Comparison of ENCODE assay signal across 2 cellular contexts in the genomic region with DNA sequence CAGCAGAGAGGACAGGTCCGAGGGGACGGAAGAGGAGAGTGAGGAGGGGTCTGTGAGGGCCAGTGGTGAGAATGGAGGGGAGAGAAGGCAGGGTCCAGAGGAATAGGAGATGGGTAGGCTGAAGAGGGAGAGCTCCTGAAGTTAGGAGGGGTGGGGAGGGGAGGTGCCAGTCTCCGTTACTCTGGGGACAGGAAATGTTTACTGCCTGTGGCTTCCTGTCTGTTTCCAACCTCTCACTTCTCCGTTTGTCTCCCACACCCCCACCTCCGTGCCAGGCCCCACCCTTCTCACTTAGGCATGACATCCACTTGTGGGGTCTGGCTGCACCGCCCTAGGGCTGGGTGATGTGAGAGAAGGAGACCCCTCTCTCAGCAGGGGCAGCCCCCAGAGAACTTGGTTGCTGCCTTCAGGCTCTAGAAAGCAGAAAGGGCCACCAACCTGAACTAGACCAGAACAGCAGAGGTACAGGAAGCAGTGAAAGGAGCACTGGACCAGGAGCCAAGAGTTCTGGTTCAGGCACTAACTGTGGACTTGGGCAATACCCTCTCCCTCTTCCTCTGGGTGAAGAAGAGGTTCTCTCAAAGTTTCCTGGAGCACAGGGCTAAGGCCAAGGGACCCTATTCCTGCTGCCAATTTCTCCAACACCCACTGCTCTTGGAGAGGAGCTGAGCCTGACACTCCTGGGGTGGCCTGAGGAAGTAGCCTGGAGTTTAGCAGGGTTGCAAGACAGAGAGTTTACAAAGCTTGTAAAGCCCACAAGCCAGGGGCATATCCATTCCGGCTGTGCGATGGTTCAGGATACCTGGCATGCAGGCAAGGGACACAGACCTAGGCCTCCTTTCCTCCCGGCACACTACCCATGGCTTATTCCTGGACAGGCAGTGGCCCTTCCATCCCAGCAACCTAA.
TF ChIP-seq lines count a peak whose summit lies in the region.

No MANE protein-coding gene starts in this region.

TF ChIP-seq in liver, 16 proteins besides CTCF, POLR2A, EP300 and RAD21:
- TF ChIP-seq RXRA (IDR thresholded peaks at IDR 0.05), result no peak
- no peak for TF ChIP-seq NR2F2 (IDR thresholded peaks at IDR 0.05)
- no peak for TF ChIP-seq TAF1 (conservative IDR thresholded peaks at IDR 0.05)
- TF ChIP-seq, protein P1, sequence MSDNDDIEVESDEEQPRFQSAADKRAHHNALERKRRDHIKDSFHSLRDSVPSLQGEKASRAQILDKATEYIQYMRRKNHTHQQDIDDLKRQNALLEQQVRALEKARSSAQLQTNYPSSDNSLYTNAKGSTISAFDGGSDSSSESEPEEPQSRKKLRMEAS (IDR thresholded peaks at IDR 0.05), result no peak
- no peak for TF ChIP-seq HNF4A (conservative IDR thresholded peaks at IDR 0.05)
- TF ChIP-seq GABPA (IDR thresholded peaks at IDR 0.05 in 1 of 2, conservative IDR thresholded peaks at IDR 0.05 in 1 of 2), result no peak
- TF ChIP-seq, protein P2, sequence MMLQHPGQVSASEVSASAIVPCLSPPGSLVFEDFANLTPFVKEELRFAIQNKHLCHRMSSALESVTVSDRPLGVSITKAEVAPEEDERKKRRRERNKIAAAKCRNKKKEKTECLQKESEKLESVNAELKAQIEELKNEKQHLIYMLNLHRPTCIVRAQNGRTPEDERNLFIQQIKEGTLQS (IDR thresholded peaks at IDR 0.05), result no peak
- TF ChIP-seq YY1 (IDR thresholded peaks at IDR 0.05), result no peak
- TF ChIP-seq FOXA2 (IDR thresholded peaks at IDR 0.05), result no peak
- TF ChIP-seq FOXA1 (IDR thresholded peaks at IDR 0.05), result no peak
- TF ChIP-seq JUND (IDR thresholded peaks at IDR 0.05), result no peak
- TF ChIP-seq, protein P3, sequence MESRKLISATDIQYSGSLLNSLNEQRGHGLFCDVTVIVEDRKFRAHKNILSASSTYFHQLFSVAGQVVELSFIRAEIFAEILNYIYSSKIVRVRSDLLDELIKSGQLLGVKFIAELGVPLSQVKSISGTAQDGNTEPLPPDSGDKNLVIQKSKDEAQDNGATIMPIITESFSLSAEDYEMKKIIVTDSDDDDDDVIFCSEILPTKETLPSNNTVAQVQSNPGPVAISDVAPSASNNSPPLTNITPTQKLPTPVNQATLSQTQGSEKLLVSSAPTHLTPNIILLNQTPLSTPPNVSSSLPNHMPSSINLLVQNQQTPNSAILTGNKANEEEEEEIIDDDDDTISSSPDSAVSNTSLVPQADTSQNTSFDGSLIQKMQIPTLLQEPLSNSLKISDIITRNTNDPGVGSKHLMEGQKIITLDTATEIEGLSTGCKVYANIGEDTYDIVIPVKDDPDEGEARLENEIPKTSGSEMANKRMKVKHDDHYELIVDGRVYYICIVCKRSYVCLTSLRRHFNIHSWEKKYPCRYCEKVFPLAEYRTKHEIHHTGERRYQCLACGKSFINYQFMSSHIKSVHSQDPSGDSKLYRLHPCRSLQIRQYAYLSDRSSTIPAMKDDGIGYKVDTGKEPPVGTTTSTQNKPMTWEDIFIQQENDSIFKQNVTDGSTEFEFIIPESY (IDR thresholded peaks at IDR 0.05), result no peak
- no peak for TF ChIP-seq EGR1 (IDR thresholded peaks at IDR 0.05; ENCODE audit: low read depth in 2 of 2)
- TF ChIP-seq, protein P4, sequence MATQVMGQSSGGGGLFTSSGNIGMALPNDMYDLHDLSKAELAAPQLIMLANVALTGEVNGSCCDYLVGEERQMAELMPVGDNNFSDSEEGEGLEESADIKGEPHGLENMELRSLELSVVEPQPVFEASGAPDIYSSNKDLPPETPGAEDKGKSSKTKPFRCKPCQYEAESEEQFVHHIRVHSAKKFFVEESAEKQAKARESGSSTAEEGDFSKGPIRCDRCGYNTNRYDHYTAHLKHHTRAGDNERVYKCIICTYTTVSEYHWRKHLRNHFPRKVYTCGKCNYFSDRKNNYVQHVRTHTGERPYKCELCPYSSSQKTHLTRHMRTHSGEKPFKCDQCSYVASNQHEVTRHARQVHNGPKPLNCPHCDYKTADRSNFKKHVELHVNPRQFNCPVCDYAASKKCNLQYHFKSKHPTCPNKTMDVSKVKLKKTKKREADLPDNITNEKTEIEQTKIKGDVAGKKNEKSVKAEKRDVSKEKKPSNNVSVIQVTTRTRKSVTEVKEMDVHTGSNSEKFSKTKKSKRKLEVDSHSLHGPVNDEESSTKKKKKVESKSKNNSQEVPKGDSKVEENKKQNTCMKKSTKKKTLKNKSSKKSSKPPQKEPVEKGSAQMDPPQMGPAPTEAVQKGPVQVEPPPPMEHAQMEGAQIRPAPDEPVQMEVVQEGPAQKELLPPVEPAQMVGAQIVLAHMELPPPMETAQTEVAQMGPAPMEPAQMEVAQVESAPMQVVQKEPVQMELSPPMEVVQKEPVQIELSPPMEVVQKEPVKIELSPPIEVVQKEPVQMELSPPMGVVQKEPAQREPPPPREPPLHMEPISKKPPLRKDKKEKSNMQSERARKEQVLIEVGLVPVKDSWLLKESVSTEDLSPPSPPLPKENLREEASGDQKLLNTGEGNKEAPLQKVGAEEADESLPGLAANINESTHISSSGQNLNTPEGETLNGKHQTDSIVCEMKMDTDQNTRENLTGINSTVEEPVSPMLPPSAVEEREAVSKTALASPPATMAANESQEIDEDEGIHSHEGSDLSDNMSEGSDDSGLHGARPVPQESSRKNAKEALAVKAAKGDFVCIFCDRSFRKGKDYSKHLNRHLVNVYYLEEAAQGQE (IDR thresholded peaks at IDR 0.05), result no peak
- TF ChIP-seq HNF4G (IDR thresholded peaks at IDR 0.05), result no peak
- no peak for TF ChIP-seq SP1 (IDR thresholded peaks at IDR 0.05)

TF ChIP-seq in HepG2, 621 proteins besides CTCF, POLR2A, EP300 and RAD21:
- TF ChIP-seq NKX3-1 (CRISPR knock-in tag; IDR thresholded peaks at IDR 0.05) (no peak), SMAD1 (CRISPR knock-in tag; IDR thresholded peaks at IDR 0.05; ENCODE audit: borderline replicate concordance, low read depth) (no peak), GPN1 (CRISPR knock-in tag; IDR thresholded peaks at IDR 0.05; ENCODE audit: borderline replicate concordance) (no peak), TARDBP (CRISPR knock-in tag; IDR thresholded peaks at IDR 0.05) (no peak), KDM5A (IDR thresholded peaks at IDR 0.05; ENCODE audit: borderline replicate concordance, low read length) (no peak), GTF3A (CRISPR knock-in tag; conservative IDR thresholded peaks at IDR 0.05) (no peak), ZNF550 (CRISPR knock-in tag; IDR thresholded peaks at IDR 0.05; ENCODE audit: borderline replicate concordance) (no peak), TRIM24 (CRISPR knock-in tag; IDR thresholded peaks at IDR 0.05) (no peak)
- TF ChIP-seq, protein P5, sequence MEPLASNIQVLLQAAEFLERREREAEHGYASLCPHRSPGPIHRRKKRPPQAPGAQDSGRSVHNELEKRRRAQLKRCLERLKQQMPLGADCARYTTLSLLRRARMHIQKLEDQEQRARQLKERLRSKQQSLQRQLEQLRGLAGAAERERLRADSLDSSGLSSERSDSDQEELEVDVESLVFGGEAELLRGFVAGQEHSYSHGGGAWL (CRISPR knock-in tag; IDR thresholded peaks at IDR 0.05), result no peak
- TF ChIP-seq, protein P6, sequence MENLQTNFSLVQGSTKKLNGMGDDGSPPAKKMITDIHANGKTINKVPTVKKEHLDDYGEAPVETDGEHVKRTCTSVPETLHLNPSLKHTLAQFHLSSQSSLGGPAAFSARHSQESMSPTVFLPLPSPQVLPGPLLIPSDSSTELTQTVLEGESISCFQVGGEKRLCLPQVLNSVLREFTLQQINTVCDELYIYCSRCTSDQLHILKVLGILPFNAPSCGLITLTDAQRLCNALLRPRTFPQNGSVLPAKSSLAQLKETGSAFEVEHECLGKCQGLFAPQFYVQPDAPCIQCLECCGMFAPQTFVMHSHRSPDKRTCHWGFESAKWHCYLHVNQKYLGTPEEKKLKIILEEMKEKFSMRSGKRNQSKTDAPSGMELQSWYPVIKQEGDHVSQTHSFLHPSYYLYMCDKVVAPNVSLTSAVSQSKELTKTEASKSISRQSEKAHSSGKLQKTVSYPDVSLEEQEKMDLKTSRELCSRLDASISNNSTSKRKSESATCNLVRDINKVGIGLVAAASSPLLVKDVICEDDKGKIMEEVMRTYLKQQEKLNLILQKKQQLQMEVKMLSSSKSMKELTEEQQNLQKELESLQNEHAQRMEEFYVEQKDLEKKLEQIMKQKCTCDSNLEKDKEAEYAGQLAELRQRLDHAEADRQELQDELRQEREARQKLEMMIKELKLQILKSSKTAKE (CRISPR knock-in tag; IDR thresholded peaks at IDR 0.05; ENCODE audit: borderline replicate concordance), result no peak
- TF ChIP-seq, protein P7, sequence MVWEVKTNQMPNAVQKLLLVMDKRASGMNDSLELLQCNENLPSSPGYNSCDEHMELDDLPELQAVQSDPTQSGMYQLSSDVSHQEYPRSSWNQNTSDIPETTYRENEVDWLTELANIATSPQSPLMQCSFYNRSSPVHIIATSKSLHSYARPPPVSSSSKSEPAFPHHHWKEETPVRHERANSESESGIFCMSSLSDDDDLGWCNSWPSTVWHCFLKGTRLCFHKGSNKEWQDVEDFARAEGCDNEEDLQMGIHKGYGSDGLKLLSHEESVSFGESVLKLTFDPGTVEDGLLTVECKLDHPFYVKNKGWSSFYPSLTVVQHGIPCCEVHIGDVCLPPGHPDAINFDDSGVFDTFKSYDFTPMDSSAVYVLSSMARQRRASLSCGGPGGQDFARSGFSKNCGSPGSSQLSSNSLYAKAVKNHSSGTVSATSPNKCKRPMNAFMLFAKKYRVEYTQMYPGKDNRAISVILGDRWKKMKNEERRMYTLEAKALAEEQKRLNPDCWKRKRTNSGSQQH (CRISPR knock-in tag; IDR thresholded peaks at IDR 0.05; ENCODE audit: low read depth), result no peak
